In the genomic region with DNA sequence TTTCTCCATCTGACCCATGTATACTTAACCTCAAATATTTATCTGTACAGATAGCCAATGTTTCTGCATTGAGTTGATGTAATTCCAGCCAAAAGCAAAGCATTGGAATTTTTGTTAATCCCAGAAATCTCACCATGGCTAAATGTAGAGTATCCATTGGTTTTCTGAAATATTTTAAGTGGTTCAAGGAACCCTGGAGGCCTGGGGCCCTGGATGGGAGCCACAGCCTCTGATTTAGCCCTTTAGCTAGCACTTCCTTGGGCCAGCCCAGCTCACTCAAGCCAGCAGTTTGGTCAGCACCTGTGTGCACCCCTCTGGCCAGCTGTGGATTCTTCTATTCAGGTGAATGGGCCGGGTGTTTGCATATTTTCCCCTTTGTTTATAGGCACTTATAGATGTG, we compare ENCODE assay signal across 16 cellular contexts. TPM values are rescaled to one million over a fixed set of nuclear protein-coding genes. Genes with fewer than 3 reads are reported as not detected.
A peak's percentile ranks its signal among the peaks of the same experiment; 100 is the strongest.
DNase-seq lines count a peak whose midpoint lies in the region; ATAC-seq and TF ChIP-seq lines count a peak whose summit lies in the region.
"Had no signal": no experiment of that assay in that cellular context is flagged by ENCODE, and none has a peak within 500 bp of the region (broad histone marks: within the 10 kb centered on the region; RNA-seq: fewer than 3 reads in every experiment).

No MANE protein-coding gene starts in this region.

- H3K27me3 ChIP-seq in fibroblast of lung (ENCODE audit: control insufficient read depth, insufficient read depth, low read length) (no peaks in the 10 kb centered on the region), skeletal muscle tissue (ENCODE audit: control insufficient read depth in 3 of 3, insufficient read depth in 3 of 3, low read length in 3 of 3) (no peaks in the 10 kb centered on the region), mesendoderm (ENCODE audit: insufficient read depth, low read length, poor library complexity) (no peaks in the 10 kb centered on the region)
- H3K27me3 ChIP-seq: hepatocyte, SJSA1 had no signal

- no peaks in the 10 kb centered on the region for H3K79me1 ChIP-seq in mesendoderm (ENCODE audit: low read length)

- no peak overlapping the region for H2BK120ac ChIP-seq in mesendoderm (ENCODE audit: low read depth, low read length)

- H3K79me2 ChIP-seq in fibroblast of lung (ENCODE audit: control insufficient read depth, insufficient read depth, low read length): no peaks in the 10 kb centered on the region
- no peaks in the 10 kb centered on the region for H3K79me2 ChIP-seq in mesendoderm (ENCODE audit: control insufficient read depth, insufficient read depth, low read length)
- H3K79me2 ChIP-seq: hepatocyte had no signal

- H2AFZ ChIP-seq in fibroblast of lung (ENCODE audit: low read length): no peak overlapping the region
- H2AFZ ChIP-seq: hepatocyte had no signal

- ATAC-seq in HG02870 (IDR thresholded peaks at IDR 0.05; ENCODE audit: unreplicated experiment) (no peak), GM19395 (IDR thresholded peaks at IDR 0.05; ENCODE audit: unreplicated experiment) (no peak)
- no peak for ATAC-seq in activated CD8-positive, alpha-beta T cell treated with anti-CD3 and anti-CD28 coated beads for 36 hours

- peaks cover 13% of the 10 kb centered on the region for H3K4me1 ChIP-seq in fibroblast of lung (ENCODE audit: control insufficient read depth, extremely low read depth, insufficient read depth, low read length)
- H3K4me1 ChIP-seq in skeletal muscle tissue (ENCODE audit: control insufficient read depth in 3 of 3, insufficient read depth in 3 of 3, low read length in 3 of 3): peaks cover 29 to 31% (median 30%) of the 10 kb centered on the region in 3 donors
- H3K4me1 ChIP-seq in mesendoderm (ENCODE audit: control insufficient read depth, low read depth, low read length): peaks cover 3% of the 10 kb centered on the region

- H2AK5ac ChIP-seq in mesendoderm (ENCODE audit: low read length): no peak overlapping the region

- no peaks in the 10 kb centered on the region for H3K27me3 Mint-ChIP-seq in activated CD8-positive, alpha-beta T cell treated with anti-CD3 and anti-CD28 coated beads for 36 hours
- H3K27me3 Mint-ChIP-seq: activated B cell treated with CpG ODN at 0.5 μM for 24 hours, memory B cell had no signal

- H3K36me3 ChIP-seq in fibroblast of lung (ENCODE audit: control insufficient read depth, insufficient read depth, low read length) (no peaks in the 10 kb centered on the region), skeletal muscle tissue (ENCODE audit: control insufficient read depth in 3 of 3, insufficient read depth in 3 of 3, low read length in 3 of 3) (no peaks in the 10 kb centered on the region), mesendoderm (ENCODE audit: control insufficient read depth, insufficient read depth, low read length) (no peaks in the 10 kb centered on the region)
- H3K36me3 ChIP-seq: prostate gland, SJSA1 had no signal

- H3K4me2 ChIP-seq in fibroblast of lung (ENCODE audit: extremely low read depth, insufficient read depth, low read length) (no peak overlapping the region), mesendoderm (ENCODE audit: low read length) (no peak overlapping the region)
- H3K4me2 ChIP-seq: hepatocyte had no signal

- no peak overlapping the region for H3K27ac Mint-ChIP-seq in activated CD8-positive, alpha-beta T cell treated with anti-CD3 and anti-CD28 coated beads for 36 hours
- H3K27ac Mint-ChIP-seq: activated B cell treated with CpG ODN at 0.5 μM for 24 hours, memory B cell had no signal

- H3K4me3 ChIP-seq in fibroblast of lung (replicated peaks in 1 of 4; ENCODE audit: control extremely low read depth in 1 of 4, insufficient read depth in 1 of 4, low read depth in 3 of 4, low read length in 4 of 4): no peak overlapping the region
- H3K4me3 ChIP-seq in skeletal muscle tissue (ENCODE audit: low read length in 3 of 3): no peak overlapping the region
- H3K4me3 ChIP-seq in mesendoderm (ENCODE audit: low read length): no peak overlapping the region
- H3K4me3 ChIP-seq: hepatocyte, prostate gland, SJSA1 had no signal

- H3K36me3 Mint-ChIP-seq in activated CD8-positive, alpha-beta T cell treated with anti-CD3 and anti-CD28 coated beads for 36 hours (ENCODE audit: low read depth): peaks cover 2% of the 10 kb centered on the region

- H2BK15ac ChIP-seq in mesendoderm (replicated peaks; ENCODE audit: low read depth): no peak overlapping the region

- H2BK5ac ChIP-seq in mesendoderm (ENCODE audit: low read length): no peak overlapping the region

- no peak for TF ChIP-seq CTCF in fibroblast of lung (conservative IDR thresholded peaks at IDR 0.05 in 1 of 2, IDR thresholded peaks at IDR 0.05 in 1 of 2; ENCODE audit: low read depth in 1 of 2, low read length in 2 of 2)
- TF ChIP-seq CTCF in activated CD8-positive, alpha-beta T cell treated with anti-CD3 and anti-CD28 coated beads for 36 hours (IDR thresholded peaks at IDR 0.05): no peak

- no peak overlapping the region for H3K23ac ChIP-seq in mesendoderm (ENCODE audit: low read length)

- intact Hi-C loops in activated CD8-positive, alpha-beta T cell treated with anti-CD3 and anti-CD28 coated beads for 36 hours (cut with micrococcal nuclease): no loop called here

- H3K56ac ChIP-seq in mesendoderm (ENCODE audit: low read length): no peak overlapping the region

- no peaks in the 10 kb centered on the region for H4K20me1 ChIP-seq in fibroblast of lung (ENCODE audit: control insufficient read depth, extremely low read depth, insufficient read depth, low read length)

- H3K27ac ChIP-seq in fibroblast of lung (ENCODE audit: insufficient read depth, low read length) (no peak overlapping the region), skeletal muscle tissue (ENCODE audit: low read depth, low read length) (peak overlapping the region; percentile 44), mesendoderm (ENCODE audit: low read depth, low read length) (no peak overlapping the region)
- H3K27ac ChIP-seq: hepatocyte, SJSA1 had no signal

- no peak overlapping the region for H3K4me3 Mint-ChIP-seq in activated CD8-positive, alpha-beta T cell treated with anti-CD3 and anti-CD28 coated beads for 36 hours
- H3K4me3 Mint-ChIP-seq: activated B cell treated with CpG ODN at 0.5 μM for 24 hours, memory B cell had no signal

- H3K4ac ChIP-seq in mesendoderm (ENCODE audit: low read depth, low read length): no peak overlapping the region

- H4K5ac ChIP-seq in mesendoderm (ENCODE audit: low read length): no peak overlapping the region

- WGBS in mesendoderm (ENCODE audit: extremely low coverage, insufficient coverage, low lambda C conversion rate): no CpG with 5 or more reads among the region's 1 CpG

- H3K9ac ChIP-seq in fibroblast of lung (ENCODE audit: insufficient read depth, low read length) (no peak overlapping the region), skeletal muscle tissue (ENCODE audit: low read depth in 1 of 3, low read length in 3 of 3) (peak overlapping the region in 1 of 3 donors; percentile 12), mesendoderm (ENCODE audit: low read length) (no peak overlapping the region)

- H3K9me3 Mint-ChIP-seq in activated CD8-positive, alpha-beta T cell treated with anti-CD3 and anti-CD28 coated beads for 36 hours: peaks cover 7% of the 10 kb centered on the region

- H3K18ac ChIP-seq in mesendoderm (ENCODE audit: low read length): no peak overlapping the region

- DNase-seq in COLO668 (lab: John Stamatoyannopoulos, UW; ENCODE audit: unreplicated experiment) (peak; percentile 44), NCI-H226 (peak; percentile 67), fibroblast of lung (ENCODE audit: low read depth in 2 of 2) (peak; percentile 39 to 74), mesendoderm (no peak)
- no peak for DNase-seq in activated CD8-positive, alpha-beta T cell treated with anti-CD3 and anti-CD28 coated beads for 36 hours
- DNase-seq: activated B cell treated with CpG ODN at 0.5 μM for 24 hours; anterior cingulate cortex; stimulated activated CD4-positive, alpha-beta T cell treated with anti-CD3 and anti-CD28 coated beads, Interleukin-4, amount 100 ng/mL, for 1 hour; stimulated activated naive CD4-positive, alpha-beta T cell treated with Interleukin-2 at 50 U/mL for 16 hours had no signal

- no peaks in the 10 kb centered on the region for H3K9me3 ChIP-seq in fibroblast of lung (ENCODE audit: control insufficient read depth, insufficient read depth, low read depth, low read length)
- no peaks in the 10 kb centered on the region for H3K9me3 ChIP-seq in skeletal muscle tissue (ENCODE audit: control insufficient read depth in 3 of 3, low read length in 3 of 3)
- H3K9me3 ChIP-seq: prostate gland, SJSA1 had no signal

- POLR2A ChIA-PET in activated CD8-positive, alpha-beta T cell treated with anti-CD3 and anti-CD28 coated beads for 36 hours (lab: Charles Lee): interaction anchor here (1.9 kb wide), 1 partner anchor 202 kb away, joined by 5 read pairs; a partner anchor contains a TSS

- H3K4me1 Mint-ChIP-seq in activated CD8-positive, alpha-beta T cell treated with anti-CD3 and anti-CD28 coated beads for 36 hours (ENCODE audit: low read depth): peaks cover 2% of the 10 kb centered on the region
- H3K4me1 Mint-ChIP-seq: activated B cell treated with CpG ODN at 0.5 μM for 24 hours, memory B cell had no signal

- no peak overlapping the region for H4K8ac ChIP-seq in mesendoderm (ENCODE audit: low read depth, low read length)

- CTCF ChIA-PET in activated CD8-positive, alpha-beta T cell treated with anti-CD3 and anti-CD28 coated beads for 36 hours (lab: Charles Lee): interaction anchor here (0.7 to 24.0 kb wide), 7 partner anchors 5 to 994 kb away, joined by 3 to 745 read pairs (median 8); a partner anchor contains a TSS

RNA-seq across cellular contexts. Expression of a gene that starts 18.8 kb away (rescaled TPM):
- total RNA-seq in fibroblast of lung (not detected in 2 replicates), skeletal muscle tissue (not detected)
- polyA plus RNA-seq in fibroblast of lung: not detected in 2 replicates
- polyA plus RNA-seq in fibroblast of lung (2012): not detected in 2 replicates
- polyA minus RNA-seq in fibroblast of lung (ENCODE audit: low replicate concordance): not detected in 2 replicates
- polyA plus RNA-seq in mesendoderm (2013, experiment 1 of 2): not detected
- not detected for polyA plus RNA-seq in mesendoderm (2013, experiment 2 of 2)
- total RNA-seq in activated CD8-positive, alpha-beta T cell treated with anti-CD3 and anti-CD28 coated beads for 36 hours: not detected
- total RNA-seq: activated B cell treated with CpG ODN at 0.5 μM for 24 hours, SJSA1 had no signal

RNA-seq across cellular contexts. Expression of a gene that starts 41.7 kb away (rescaled TPM):
- total RNA-seq in fibroblast of lung: 37.0 and 51.4 TPM in 2 replicates
- polyA plus RNA-seq in fibroblast of lung: 90.0 and 207 TPM in 2 replicates
- polyA plus RNA-seq in fibroblast of lung (2012): 78.1 and 175 TPM in 2 replicates
- polyA minus RNA-seq in fibroblast of lung (ENCODE audit: low replicate concordance): 13.9 and 96.8 TPM in 2 replicates
- 24.5 TPM for total RNA-seq in skeletal muscle tissue
- 6.4 TPM for polyA plus RNA-seq in mesendoderm (2013, experiment 1 of 2)
- 6.1 TPM for polyA plus RNA-seq in mesendoderm (2013, experiment 2 of 2)
- total RNA-seq in activated CD8-positive, alpha-beta T cell treated with anti-CD3 and anti-CD28 coated beads for 36 hours: 10 to 100 TPM; 40.8 to 42.0 TPM

Comparison
In these comparisons a context has a peak if more than half of its experiments do, and no peak if none do; other contexts are left out.
1. DNase-seq: peak in COLO668 (single experiment), NCI-H226 (single experiment) and fibroblast of lung (2 of 2); none in mesendoderm (single experiment) and activated CD8-positive, alpha-beta T cell treated with anti-CD3 and anti-CD28 coated beads for 36 hours (single experiment).